In genomic region chr1:184153731-184154130, GRCh38 we compare ENCODE assay signal across 15 cellular contexts.
"Had no signal": no experiment of that assay in that cellular context is flagged by ENCODE, and none has a peak within 500 bp of the region (broad histone marks: within the 10 kb centered on the region; RNA-seq: fewer than 3 reads in every experiment).

No MANE protein-coding gene starts in this region.

- H3K36me3 Mint-ChIP-seq: activated naive CD8-positive, alpha-beta T cell treated with anti-CD3 and anti-CD28 coated beads for 36 hours had no signal

- ATAC-seq: foreskin keratinocyte; naive thymus-derived CD4-positive, alpha-beta T cell had no signal

- H3K9me3 Mint-ChIP-seq: activated naive CD8-positive, alpha-beta T cell treated with anti-CD3 and anti-CD28 coated beads for 36 hours; stimulated activated naive CD8-positive, alpha-beta T cell treated with anti-CD3 and anti-CD28 coated beads, Interleukin-15, amount 100 ng/mL, for 72 hours had no signal

- H3K4me3 Mint-ChIP-seq: activated naive CD8-positive, alpha-beta T cell treated with anti-CD3 and anti-CD28 coated beads for 36 hours had no signal

- H3K27ac ChIP-seq: foreskin keratinocyte had no signal

- H3K36me3 ChIP-seq: esophagus muscularis mucosa had no signal

- DNase-seq: activated CD4-positive, alpha-beta T cell treated with anti-CD3 and anti-CD28 coated beads, Interleukin-2, amount 50 U/mL, for 4 hours; activated CD4-positive, CD25-positive, alpha-beta regulatory T cell treated with anti-CD3 and anti-CD28 coated beads, Interleukin-2, amount 50 U/mL, for 72 hours; activated effector memory CD4-positive, alpha-beta T cell treated with anti-CD3 and anti-CD28 coated beads, Interleukin-2, amount 50 U/mL, for 16 hours; activated naive CD8-positive, alpha-beta T cell treated with anti-CD3 and anti-CD28 coated beads for 36 hours; activated T-cell treated with anti-CD3 and anti-CD28 coated beads, Interleukin-2, amount 50 U/mL, for 1 hour; anterior cingulate cortex; cerebellar nuclear complex; dorsolateral prefrontal cortex; foreskin keratinocyte; islet precursor cell; left ventricle myocardium superior; naive thymus-derived CD4-positive, alpha-beta T cell; stimulated activated CD4-positive, alpha-beta T cell treated with anti-CD3 and anti-CD28 coated beads, Interleukin-4, amount 100 ng/mL, for 24 hours; stimulated activated naive CD8-positive, alpha-beta T cell treated with anti-CD3 and anti-CD28 coated beads, Interleukin-15, amount 100 ng/mL, for 72 hours had no signal

- H3K27me3 ChIP-seq: dorsolateral prefrontal cortex, esophagus muscularis mucosa had no signal

- H3K9me3 ChIP-seq: esophagus muscularis mucosa had no signal

- H3K27ac Mint-ChIP-seq: activated naive CD8-positive, alpha-beta T cell treated with anti-CD3 and anti-CD28 coated beads for 36 hours; naive thymus-derived CD4-positive, alpha-beta T cell; stimulated activated naive CD8-positive, alpha-beta T cell treated with anti-CD3 and anti-CD28 coated beads, Interleukin-15, amount 100 ng/mL, for 72 hours had no signal
